In the genomic region with DNA sequence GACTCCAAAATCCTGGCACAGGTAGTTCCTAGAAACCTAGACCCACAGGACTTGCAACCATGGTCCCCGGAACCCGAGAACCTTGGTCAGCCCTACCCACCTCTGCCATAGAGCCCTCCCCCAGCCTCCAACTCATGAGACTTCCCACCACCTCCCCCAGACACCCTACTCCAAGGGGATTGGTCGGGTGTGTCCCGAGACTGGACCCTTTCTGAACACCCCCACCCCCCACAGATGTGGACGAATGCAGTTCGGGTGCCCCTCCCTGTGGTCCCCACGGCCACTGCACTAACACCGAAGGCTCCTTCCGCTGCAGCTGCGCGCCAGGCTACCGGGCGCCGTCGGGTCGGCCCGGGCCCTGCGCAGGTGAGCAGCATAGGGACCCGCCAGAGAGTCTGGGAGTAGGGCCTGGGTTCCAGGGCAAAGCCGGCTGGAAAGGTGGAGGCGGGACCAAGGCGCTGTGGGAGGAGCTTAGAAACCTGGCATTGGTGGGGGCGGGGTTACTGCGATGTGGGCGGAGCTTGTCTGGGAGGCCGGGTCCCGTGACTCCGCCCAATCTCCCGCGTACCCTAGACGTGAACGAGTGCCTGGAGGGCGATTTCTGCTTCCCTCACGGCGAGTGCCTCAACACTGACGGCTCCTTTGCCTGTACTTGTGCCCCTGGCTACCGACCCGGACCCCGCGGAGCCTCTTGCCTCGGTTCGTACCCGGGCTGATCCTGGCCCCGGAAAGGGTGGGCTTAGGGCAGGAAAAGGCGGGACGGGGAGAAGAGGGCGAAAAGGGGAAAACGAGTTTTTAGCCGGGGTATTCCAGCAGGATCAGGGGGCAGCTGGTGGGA, we compare ENCODE assay signal across 8 cellular contexts. TPM values are rescaled to one million over a fixed set of nuclear protein-coding genes. Genes with fewer than 3 reads are reported as not detected.
A peak's percentile ranks its signal among the peaks of the same experiment; 100 is the strongest.
DNase-seq lines count a peak whose midpoint lies in the region; ATAC-seq and TF ChIP-seq lines count a peak whose summit lies in the region.

No MANE protein-coding gene starts in this region.

- no peak for TF ChIP-seq CTCF in Caco-2 (IDR thresholded peaks at IDR 0.05; ENCODE audit: insufficient read depth in 1 of 2, low read depth in 1 of 2, low read length in 1 of 2, severe bottlenecking in 1 of 2, unreplicated experiment in 1 of 2)
- TF ChIP-seq CTCF in esophagus muscularis mucosa (IDR thresholded peaks at IDR 0.05): no peak
- TF ChIP-seq CTCF in uterus (IDR thresholded peaks at IDR 0.05): no peak

- no peak overlapping the region for H2AK5ac ChIP-seq in trophoblast cell (ENCODE audit: low read length)

- no peaks in the 10 kb centered on the region for H3K9me3 ChIP-seq in Caco-2
- H3K9me3 ChIP-seq in esophagus muscularis mucosa: no peaks in the 10 kb centered on the region
- peaks cover 11% of the 10 kb centered on the region for H3K9me3 ChIP-seq in trophoblast cell (ENCODE audit: insufficient read depth, low read depth, low read length)
- no peaks in the 10 kb centered on the region for H3K9me3 ChIP-seq in uterus

- no peaks in the 10 kb centered on the region for H3K27me3 ChIP-seq in Caco-2 (replicated peaks; ENCODE audit: control insufficient read depth, insufficient read depth, low read length)
- H3K27me3 ChIP-seq in esophagus muscularis mucosa: peaks cover 0 to 26% (median 6%) of the 10 kb centered on the region in 4 donors
- peaks cover 6% of the 10 kb centered on the region for H3K27me3 ChIP-seq in trophoblast cell (ENCODE audit: insufficient read depth, low read length)
- H3K27me3 ChIP-seq in uterus: no peaks in the 10 kb centered on the region

- CTCF ChIA-PET in Caco-2 (lab: Charles Lee): interaction anchor here (0.6 to 2.6 kb wide), 2 partner anchors 9 to 22 kb away, joined by 3 to 13 read pairs; no protein-coding TSS in a partner anchor

- peak overlapping the region; percentile 84 for H3K4me2 ChIP-seq in trophoblast cell (ENCODE audit: low read length)

- peaks cover 4% of the 10 kb centered on the region for H3K79me2 ChIP-seq in trophoblast cell (ENCODE audit: control insufficient read depth, insufficient read depth, low read length, poor library complexity)

- peak overlapping the region; percentile 10 for H4K12ac ChIP-seq in trophoblast cell (ENCODE audit: low read depth, low read length)

- peak overlapping the region; percentile 78 for H4K91ac ChIP-seq in trophoblast cell (ENCODE audit: low read depth, low read length)

- H3K4me1 ChIP-seq in Caco-2 (peaks cover 14% of the 10 kb centered on the region), esophagus muscularis mucosa (peaks cover 23 to 65% (median 50%) of the 10 kb centered on the region in 4 donors), trophoblast cell (ENCODE audit: control insufficient read depth in 1 of 2, insufficient read depth in 2 of 2, low read length in 2 of 2) (peaks cover 12 to 14% of the 10 kb centered on the region in 2 experiments), uterus (peaks cover 0 to 3% of the 10 kb centered on the region in 2 donors)

- peak overlapping the region; percentile 58 for H2AFZ ChIP-seq in trophoblast cell (ENCODE audit: insufficient read depth, low read length, poor library complexity)

- H2BK120ac ChIP-seq in trophoblast cell (ENCODE audit: insufficient read depth, low read length, poor library complexity): peak overlapping the region; percentile 38

- H3K36me3 ChIP-seq in Caco-2 (ENCODE audit: control insufficient read depth, insufficient read depth, low read length): no peaks in the 10 kb centered on the region
- peaks cover 0 to 14% (median 6%) of the 10 kb centered on the region in 4 donors for H3K36me3 ChIP-seq in esophagus muscularis mucosa
- H3K36me3 ChIP-seq in trophoblast cell (ENCODE audit: control insufficient read depth in 1 of 2, insufficient read depth in 2 of 2, low read length in 2 of 2): peaks cover 4 to 6% of the 10 kb centered on the region in 2 experiments
- no peaks in the 10 kb centered on the region for H3K36me3 ChIP-seq in uterus

- peak overlapping the region; percentile 7 for H2BK5ac ChIP-seq in trophoblast cell (ENCODE audit: low read depth, low read length, poor library complexity)

- H3K4me1 Mint-ChIP-seq in Caco-2 (ENCODE audit: low read depth, unreplicated experiment): peaks cover 29% of the 10 kb centered on the region

- no peak overlapping the region for H3K23ac ChIP-seq in trophoblast cell (ENCODE audit: low read length)

- peaks cover 20% of the 10 kb centered on the region for H3K79me1 ChIP-seq in trophoblast cell (ENCODE audit: low read length)

- H3K18ac ChIP-seq in trophoblast cell (ENCODE audit: low read length): peak overlapping the region; percentile 66

- WGBS in esophagus muscularis mucosa: 41% methylated on average over 46 of the region's 49 CpGs
- no CpG with 5 or more reads among the region's 49 CpGs for whole genome bisulfite sequencing in trophoblast cell (ENCODE audit: extremely low coverage, insufficient coverage, insufficient read length)

- H3K9ac ChIP-seq in trophoblast cell (ENCODE audit: low read length): peak overlapping the region; percentile 48

- H4K8ac ChIP-seq in trophoblast cell (ENCODE audit: low read depth, low read length): peak overlapping the region; percentile 56

- no peaks in the 10 kb centered on the region for H3K27me3 Mint-ChIP-seq in Caco-2 (ENCODE audit: insufficient read depth, unreplicated experiment)

- peak overlapping the region; percentile 4 for H3K4ac ChIP-seq in trophoblast cell (ENCODE audit: low read depth, low read length)

- intact Hi-C loops in Caco-2 (cut with micrococcal nuclease; ENCODE audit: unreplicated experiment): no loop called here
- intact Hi-C loops in esophagus muscularis mucosa (cut with DNase I): no loop called here
- intact Hi-C loops in uterus (cut with DNase I; ENCODE audit: low total_unique reads): no loop called here

- H3K9me3 Mint-ChIP-seq in Caco-2 (ENCODE audit: unreplicated experiment): no peaks in the 10 kb centered on the region

- no peak for TF ChIP-seq EP300 in esophagus muscularis mucosa (IDR thresholded peaks at IDR 0.05)

- TF ChIP-seq POLR2A in esophagus muscularis mucosa (IDR thresholded peaks at IDR 0.05; ENCODE audit: low read depth): no peak
- no peak for TF ChIP-seq POLR2A in uterus (IDR thresholded peaks at IDR 0.05)

- no peak overlapping the region for H2BK12ac ChIP-seq in trophoblast cell (ENCODE audit: low read length)

- peak overlapping the region; percentile 78 to 91 (median 82) for H3K27ac ChIP-seq in esophagus muscularis mucosa (replicated peaks in 1 of 4)
- H3K27ac ChIP-seq in trophoblast cell (ENCODE audit: low read depth, low read length): peak overlapping the region; percentile 62
- H3K27ac ChIP-seq in uterus: peak overlapping the region; percentile 88 to 92

- peak overlapping the region; percentile 54 for H3K14ac ChIP-seq in trophoblast cell (ENCODE audit: low read length)

- POLR2A ChIA-PET in Caco-2 (lab: Charles Lee): interaction anchor here (0.6 kb wide), 1 partner anchor 746 kb away, joined by 3 read pairs; no protein-coding TSS in a partner anchor

- no TSS peak for BruUV-seq in Caco-2 (replicated peaks; lab: Mats Ljungman, UMichigan)

- peak overlapping the region; percentile 71 for H3K4me3 ChIP-seq in Caco-2 (ENCODE audit: low read depth, low read length)
- peak overlapping the region; percentile 60 to 72 (median 60) for H3K4me3 ChIP-seq in esophagus muscularis mucosa
- H3K4me3 ChIP-seq in trophoblast cell (ENCODE audit: low read depth, low read length): peak overlapping the region; percentile 81
- H3K4me3 ChIP-seq in uterus: peak overlapping the region; percentile 49 to 54

- H3K36me3 Mint-ChIP-seq in Caco-2 (ENCODE audit: insufficient read depth, unreplicated experiment): peaks cover 28% of the 10 kb centered on the region

- no peak for ATAC-seq in GM21576 (IDR thresholded peaks at IDR 0.05; ENCODE audit: unreplicated experiment)

- peak; percentile 49 to 52 for DNase-seq in Caco-2
- DNase-seq in NAMALWA (ENCODE audit: low spot score): peak; percentile 78
- peak; percentile 56 to 87 (median 80) for DNase-seq in activated CD8-positive, alpha-beta memory T cell treated with anti-CD3 and anti-CD28 coated beads for 48 hours (ENCODE audit: low read depth in 2 of 3, low spot score in 2 of 3)
- DNase-seq in esophagus muscularis mucosa (ENCODE audit: extremely low spot score): no peak
- DNase-seq in trophoblast cell: no peak
- peak in 1 of 2 donors; percentile 67 for DNase-seq in uterus
- DNase-seq in 8988T: no peak

- H3K4me3 Mint-ChIP-seq in Caco-2 (ENCODE audit: unreplicated experiment): peak overlapping the region; percentile 97

- H3K27ac Mint-ChIP-seq in Caco-2 (ENCODE audit: unreplicated experiment): peak overlapping the region; percentile 97

RNA-seq across cellular contexts. Expression of a gene that starts 11.9 kb away (rescaled TPM):
- total RNA-seq in Caco-2 (2022) (25.5 and 30.8 TPM in 2 replicates), esophagus muscularis mucosa (100 to 1,000 TPM; 358 to 430 (median 397) TPM), uterus (1,000 to 10,000 TPM in 1 of 4 donors, 100 to 1,000 TPM in 3; 163 to 1,000 (median 501) TPM)
- polyA plus RNA-seq in trophoblast cell (2013): 93.8 and 98.4 TPM in 2 replicates

RNA-seq across cellular contexts. Expression of a gene that starts 36.4 kb away (rescaled TPM):
- total RNA-seq in Caco-2 (2022) (81.6 and 82.6 TPM in 2 replicates), esophagus muscularis mucosa (10 to 100 TPM; 39.5 to 82.7 (median 52.7) TPM), uterus (10 to 100 TPM; 15.1 to 57.4 (median 21.9) TPM)
- 86.0 and 94.0 TPM in 2 replicates for polyA plus RNA-seq in trophoblast cell (2013)

Comparison
In these comparisons a context has a peak if more than half of its experiments do, and no peak if none do; other contexts are left out.
1. DNase-seq: peak in Caco-2 (2 of 2), NAMALWA (single experiment) and activated CD8-positive, alpha-beta memory T cell treated with anti-CD3 and anti-CD28 coated beads for 48 hours (3 of 3); none in esophagus muscularis mucosa (single experiment), trophoblast cell (0 of 2) and 8988T (single experiment).
2. Peak in every context shown above with its lines, with median percentiles within 50 percentile points of each other: H3K4me3 ChIP-seq and H3K27ac ChIP-seq.